Comparison of ENCODE assay signal across 23 cellular contexts in the genomic region with DNA sequence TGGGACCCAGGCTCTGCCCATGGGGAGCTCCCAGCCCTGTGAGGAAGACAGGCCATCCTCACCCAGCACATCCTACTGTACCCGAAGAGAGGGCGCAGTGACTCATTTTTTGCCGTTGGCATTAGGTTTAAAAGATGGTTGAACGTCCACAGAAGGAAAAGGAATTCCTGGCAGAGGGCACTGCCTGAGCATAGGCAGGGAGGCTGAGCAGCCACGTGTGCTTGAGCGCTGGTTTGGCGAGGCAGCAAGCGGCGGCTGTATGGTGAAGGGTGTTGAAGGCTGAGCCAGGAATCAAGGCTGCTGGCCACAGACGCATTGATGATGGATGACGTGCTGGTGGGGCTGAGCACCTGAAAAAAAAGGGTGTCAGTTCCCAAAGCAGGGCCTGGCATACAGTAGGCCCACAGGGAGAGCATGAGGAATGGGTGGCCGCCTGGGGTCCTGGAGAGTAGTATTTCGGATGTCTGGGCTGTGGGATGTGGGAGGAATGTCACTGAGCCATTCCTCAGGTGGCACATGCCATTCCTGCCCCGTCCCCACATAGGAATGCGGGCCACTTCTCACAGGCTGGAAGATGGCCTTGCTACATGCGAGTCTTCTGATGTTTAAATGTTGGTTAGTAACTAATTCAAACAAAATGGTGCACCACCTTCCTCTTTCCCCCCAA.
DNase-seq lines count a peak whose midpoint lies in the region; ATAC-seq and TF ChIP-seq lines count a peak whose summit lies in the region.
"Had no signal": no experiment of that assay in that cellular context is flagged by ENCODE, and none has a peak within 500 bp of the region (broad histone marks: within the 10 kb centered on the region; RNA-seq: fewer than 3 reads in every experiment).

No MANE protein-coding gene starts in this region.

- no peaks in the 10 kb centered on the region for H3K9me3 ChIP-seq in CD4-positive, alpha-beta memory T cell (ENCODE audit: control insufficient read depth in 1 of 2, low read length in 2 of 2)
- no peaks in the 10 kb centered on the region for H3K9me3 ChIP-seq in gastroesophageal sphincter
- no peaks in the 10 kb centered on the region for H3K9me3 ChIP-seq in neural progenitor cell (ENCODE audit: low read depth)
- H3K9me3 ChIP-seq: body of pancreas, psoas muscle had no signal

- peak overlapping the region in 4 of 7 donors; percentile 13 to 72 (median 57) for H3K27ac Mint-ChIP-seq in CD4-positive, alpha-beta memory T cell
- H3K27ac Mint-ChIP-seq in neural progenitor cell: peak overlapping the region; percentile 25
- H3K27ac Mint-ChIP-seq in activated T-cell treated with anti-CD3 and anti-CD28 coated beads, Interleukin-2, amount 50 U/mL, for 72 hours: no peak overlapping the region
- H3K27ac Mint-ChIP-seq: memory B cell had no signal

- peaks cover 0 to 2% of the 10 kb centered on the region in 2 donors for H3K27me3 Mint-ChIP-seq in CD4-positive, alpha-beta memory T cell
- peaks cover 2% of the 10 kb centered on the region for H3K27me3 Mint-ChIP-seq in neural progenitor cell (ENCODE audit: insufficient read depth, low read depth)
- no peaks in the 10 kb centered on the region for H3K27me3 Mint-ChIP-seq in activated T-cell treated with anti-CD3 and anti-CD28 coated beads, Interleukin-2, amount 50 U/mL, for 72 hours (ENCODE audit: low read depth)
- H3K27me3 Mint-ChIP-seq: activated naive CD8-positive, alpha-beta T cell had no signal

- no peaks in the 10 kb centered on the region for H3F3A ChIP-seq in neural progenitor cell (ENCODE audit: low read depth)

- no peaks in the 10 kb centered on the region for H3K36me3 Mint-ChIP-seq in CD4-positive, alpha-beta memory T cell
- H3K36me3 Mint-ChIP-seq in neural progenitor cell: peaks cover 2% of the 10 kb centered on the region
- no peaks in the 10 kb centered on the region for H3K36me3 Mint-ChIP-seq in activated T-cell treated with anti-CD3 and anti-CD28 coated beads, Interleukin-2, amount 50 U/mL, for 72 hours (ENCODE audit: insufficient read depth in 2 of 2)
- H3K36me3 Mint-ChIP-seq: activated naive CD8-positive, alpha-beta T cell; memory B cell had no signal

- H3K27ac ChIP-seq in CD4-positive, alpha-beta memory T cell (ENCODE audit: low read depth, low read length): no peak overlapping the region
- H3K27ac ChIP-seq in gastroesophageal sphincter: no peak overlapping the region
- no peak overlapping the region for H3K27ac ChIP-seq in neural progenitor cell
- H3K27ac ChIP-seq: body of pancreas, psoas muscle had no signal

- no peak overlapping the region for H2AFZ ChIP-seq in neural progenitor cell (replicated peaks)

- intact Hi-C loops in CD4-positive, alpha-beta memory T cell (cut with micrococcal nuclease): loop anchor here (10.0 kb wide), 3 partner anchors 140 to 1610 kb away; no protein-coding TSS in a partner anchor

- H3K4me1 Mint-ChIP-seq in CD4-positive, alpha-beta memory T cell: peaks cover 48 to 92% (median 73%) of the 10 kb centered on the region in 4 donors
- H3K4me1 Mint-ChIP-seq in neural progenitor cell: peaks cover 8% of the 10 kb centered on the region
- peaks cover 82% of the 10 kb centered on the region for H3K4me1 Mint-ChIP-seq in activated T-cell treated with anti-CD3 and anti-CD28 coated beads, Interleukin-2, amount 50 U/mL, for 72 hours (ENCODE audit: low read depth)
- H3K4me1 Mint-ChIP-seq: memory B cell had no signal

- no peak for TF ChIP-seq POLR2A in gastroesophageal sphincter (IDR thresholded peaks at IDR 0.05)

- no peaks in the 10 kb centered on the region for H3K27me3 ChIP-seq in CD4-positive, alpha-beta memory T cell (ENCODE audit: insufficient read depth, low read length)
- no peaks in the 10 kb centered on the region for H3K27me3 ChIP-seq in gastroesophageal sphincter
- H3K27me3 ChIP-seq in neural progenitor cell: no peaks in the 10 kb centered on the region
- H3K27me3 ChIP-seq: body of pancreas had no signal

- H3K9me3 Mint-ChIP-seq in CD4-positive, alpha-beta memory T cell: no peaks in the 10 kb centered on the region
- no peaks in the 10 kb centered on the region for H3K9me3 Mint-ChIP-seq in neural progenitor cell
- H3K9me3 Mint-ChIP-seq in activated T-cell treated with anti-CD3 and anti-CD28 coated beads, Interleukin-2, amount 50 U/mL, for 72 hours: no peaks in the 10 kb centered on the region
- H3K9me3 Mint-ChIP-seq: memory B cell had no signal

- no peaks in the 10 kb centered on the region for H3K36me3 ChIP-seq in CD4-positive, alpha-beta memory T cell (ENCODE audit: insufficient read depth, low read length)
- H3K36me3 ChIP-seq in gastroesophageal sphincter (no peaks in the 10 kb centered on the region), neural progenitor cell (no peaks in the 10 kb centered on the region)

- no peak for TF ChIP-seq EP300 in gastroesophageal sphincter (IDR thresholded peaks at IDR 0.05)

- H3K4me2 ChIP-seq in neural progenitor cell: no peak overlapping the region
- H3K4me2 ChIP-seq: smooth muscle cell had no signal

- ATAC-seq in gastroesophageal sphincter: peak; percentile 40
- no peak for ATAC-seq in activated T-cell treated with anti-CD3 and anti-CD28 coated beads, Interleukin-2, amount 50 U/mL, for 72 hours (replicated peaks in 1 of 2)
- ATAC-seq: body of pancreas, psoas muscle had no signal

- TF ChIP-seq CTCF in gastroesophageal sphincter (IDR thresholded peaks at IDR 0.05): no peak
- TF ChIP-seq CTCF in neural progenitor cell (IDR thresholded peaks at IDR 0.05): no peak

- H3K4me3 ChIP-seq in CD4-positive, alpha-beta memory T cell (ENCODE audit: low read length in 2 of 2): no peak overlapping the region
- H3K4me3 ChIP-seq in gastroesophageal sphincter: no peak overlapping the region
- H3K4me3 ChIP-seq in neural progenitor cell: no peak overlapping the region
- H3K4me3 ChIP-seq: body of pancreas, psoas muscle, smooth muscle cell had no signal

- H3K79me2 ChIP-seq in neural progenitor cell (ENCODE audit: low read depth): no peaks in the 10 kb centered on the region

- no peak overlapping the region for H3K9ac ChIP-seq in neural progenitor cell

- H4K20me1 ChIP-seq in neural progenitor cell (ENCODE audit: low read depth): peaks cover 38% of the 10 kb centered on the region

- WGBS in gastroesophageal sphincter (ENCODE audit: low coverage in 1 of 2), 2 donors: 82 to 86% methylated on average over 7 to 13 of the region's 16 CpGs

- CTCF ChIA-PET in CD4-positive, alpha-beta memory T cell (lab: Charles Lee; ENCODE audit: partially characterized antibody): interaction anchor here (0.6 kb wide), 1 partner anchor 16 kb away, joined by 3 read pairs; no protein-coding TSS in a partner anchor

- POLR2A ChIA-PET in CD4-positive, alpha-beta memory T cell (lab: Charles Lee; ENCODE audit: partially characterized antibody): no interaction called here

- no peak for DNase-seq in CD4-positive, alpha-beta memory T cell
- DNase-seq in RPMI7951 (ENCODE audit: low read depth) (peak; percentile 62), neural progenitor cell (ENCODE audit: low spot score) (no peak), kidney glomerular epithelial cell (lab: John Stamatoyannopoulos, UW) (no peak)
- no peak for DNase-seq in activated CD8-positive, alpha-beta memory T cell treated with anti-CD3 and anti-CD28 coated beads, Interleukin-2, amount 50 U/mL, for 4 hours
- no peak for DNase-seq in activated T-cell treated with anti-CD3 and anti-CD28 coated beads, Interleukin-2, amount 50 U/mL, for 72 hours
- DNase-seq: activated CD4-positive, alpha-beta T cell treated with anti-CD3 and anti-CD28 coated beads for 48 hours; activated T-cell treated with anti-CD3 and anti-CD28 coated beads for 4 hours; body of pancreas; DMS79 treated with DMSO at 0.1 percent for 48 hours; hippocampal formation; IMR-90; MV-4-11; NCI-H1930; NCI-H446; NK-92 treated with Interleukin-12 subunit alpha and Interleukin-12 subunit beta, amount 100 ng/mL, for 24 hours; psoas muscle; stimulated activated CD4-positive, alpha-beta T cell treated with anti-CD3 and anti-CD28 coated beads, Interleukin-4, amount 100 ng/mL, for 24 hours; substantia nigra had no signal

- H3K4me3 Mint-ChIP-seq in CD4-positive, alpha-beta memory T cell: peak overlapping the region in 2 of 8 donors; percentile 39 to 46
- no peak overlapping the region for H3K4me3 Mint-ChIP-seq in neural progenitor cell
- no peak overlapping the region for H3K4me3 Mint-ChIP-seq in activated T-cell treated with anti-CD3 and anti-CD28 coated beads, Interleukin-2, amount 50 U/mL, for 72 hours
- H3K4me3 Mint-ChIP-seq: activated naive CD8-positive, alpha-beta T cell; memory B cell had no signal

- H3K4me1 ChIP-seq in CD4-positive, alpha-beta memory T cell (ENCODE audit: insufficient read depth, low read length): peaks cover 82% of the 10 kb centered on the region
- peaks cover 0 to 38% (median 0%) of the 10 kb centered on the region in 3 donors for H3K4me1 ChIP-seq in gastroesophageal sphincter
- peaks cover 14% of the 10 kb centered on the region for H3K4me1 ChIP-seq in neural progenitor cell
- H3K4me1 ChIP-seq: body of pancreas had no signal
